Comparison of ENCODE assay signal across 15 cellular contexts in the genomic region with DNA sequence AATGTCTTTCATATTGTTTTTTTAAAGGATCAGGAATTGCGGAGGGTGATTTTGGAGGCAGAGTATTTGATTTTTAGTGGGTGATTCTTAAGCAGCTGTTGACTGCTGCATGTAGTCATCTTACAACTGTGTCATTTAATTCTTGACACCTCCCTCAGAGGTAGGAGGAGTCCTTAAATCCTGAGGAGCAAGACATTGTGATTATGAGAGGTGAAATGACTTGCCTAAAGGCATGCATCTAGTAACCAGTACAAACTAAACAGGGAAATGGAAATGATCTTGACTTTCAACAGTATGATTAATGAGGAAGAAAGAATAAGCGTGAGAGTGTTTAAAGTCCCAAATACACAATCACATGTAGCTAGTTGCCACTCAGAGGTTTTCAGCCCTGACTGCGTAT.
A peak's percentile ranks its signal among the peaks of the same experiment; 100 is the strongest.
DNase-seq lines count a peak whose midpoint lies in the region; ATAC-seq and TF ChIP-seq lines count a peak whose summit lies in the region.
"Had no signal": no experiment of that assay in that cellular context is flagged by ENCODE, and none has a peak within 500 bp of the region (broad histone marks: within the 10 kb centered on the region; RNA-seq: fewer than 3 reads in every experiment).

No MANE protein-coding gene starts in this region.

- TF ChIP-seq CTCF in WTC11 (IDR thresholded peaks at IDR 0.05), result no peak

- CTCF ChIA-PET in WTC11 (lab: Charles Lee), result no interaction called here

- no peaks in the 10 kb centered on the region; the same call in 1 of the 2 replicates for H3K27me3 Mint-ChIP-seq in WTC11 (ENCODE audit: low read depth)
- H3K27me3 Mint-ChIP-seq in activated naive CD8-positive, alpha-beta T cell treated with anti-CD3 and anti-CD28 coated beads for 36 hours, result no peaks in the 10 kb centered on the region

- no peak for DNase-seq in WTC11 (ENCODE audit: low spot score)
- DNase-seq in renal cortical epithelial cell (ENCODE audit: low read depth), result peak; percentile 75
- DNase-seq in activated naive CD8-positive, alpha-beta T cell treated with anti-CD3 and anti-CD28 coated beads for 36 hours, result no peak
- no peak for DNase-seq in Ammon's horn (ENCODE audit: low spot score)
- DNase-seq: BE2C; CD8-positive, alpha-beta T cell; COR-L47; DND-41; GDM1; HCEC 1CT; HFFc6 had no signal

- POLR2A ChIA-PET in WTC11 (lab: Charles Lee), result no interaction called here

- H3K4me3 Mint-ChIP-seq in WTC11, result no peak overlapping the region
- H3K4me3 Mint-ChIP-seq in activated naive CD8-positive, alpha-beta T cell treated with anti-CD3 and anti-CD28 coated beads for 36 hours, result no peak overlapping the region
- H3K4me3 Mint-ChIP-seq: CD8-positive, alpha-beta T cell; HFFc6 had no signal

- H3K27ac Mint-ChIP-seq in WTC11, result no peak overlapping the region
- no peak overlapping the region for H3K27ac Mint-ChIP-seq in activated naive CD8-positive, alpha-beta T cell treated with anti-CD3 and anti-CD28 coated beads for 36 hours
- H3K27ac Mint-ChIP-seq: CD8-positive, alpha-beta T cell; HFFc6 had no signal

- no peaks in the 10 kb centered on the region for H3K36me3 Mint-ChIP-seq in WTC11
- no peaks in the 10 kb centered on the region for H3K36me3 Mint-ChIP-seq in activated naive CD8-positive, alpha-beta T cell treated with anti-CD3 and anti-CD28 coated beads for 36 hours
- H3K36me3 Mint-ChIP-seq: CD8-positive, alpha-beta T cell had no signal

- H3K9me3 Mint-ChIP-seq in WTC11, result no peaks in the 10 kb centered on the region
- H3K9me3 Mint-ChIP-seq in activated naive CD8-positive, alpha-beta T cell treated with anti-CD3 and anti-CD28 coated beads for 36 hours, result no peaks in the 10 kb centered on the region
- H3K9me3 Mint-ChIP-seq: CD8-positive, alpha-beta T cell; HFFc6 had no signal

- H3K4me1 Mint-ChIP-seq in WTC11, result peaks cover 49% of the 10 kb centered on the region
- no peaks in the 10 kb centered on the region for H3K4me1 Mint-ChIP-seq in activated naive CD8-positive, alpha-beta T cell treated with anti-CD3 and anti-CD28 coated beads for 36 hours

- TF ChIP-seq POLR2A in GM18505 (IDR thresholded peaks at IDR 0.05; ENCODE audit: borderline replicate concordance, extremely low read depth, insufficient read depth, insufficient read length), result no peak

- peak; percentile 48 for ATAC-seq in GM19463 (IDR thresholded peaks at IDR 0.05; ENCODE audit: unreplicated experiment)
- peak; percentile 48 for ATAC-seq in WTC11
- peak; percentile 89 for ATAC-seq in esophagus mucosa
- no peak for ATAC-seq in GM18505 (IDR thresholded peaks at IDR 0.05; ENCODE audit: unreplicated experiment)
- ATAC-seq: CD8-positive, alpha-beta T cell; K562 had no signal

TF ChIP-seq in WTC11, 78 proteins besides CTCF, POLR2A, EP300 and RAD21:
- TF ChIP-seq USF1 (CRISPR knock-in tag; IDR thresholded peaks at IDR 0.05) (no peak), SOX15 (CRISPR knock-in tag; IDR thresholded peaks at IDR 0.05) (no peak), ZBTB21 (CRISPR knock-in tag; IDR thresholded peaks at IDR 0.05; ENCODE audit: borderline replicate concordance) (no peak), NR2C2 (CRISPR knock-in tag; IDR thresholded peaks at IDR 0.05) (no peak), ZNF281 (CRISPR knock-in tag; IDR thresholded peaks at IDR 0.05) (no peak), OVOL2 (CRISPR knock-in tag; IDR thresholded peaks at IDR 0.05; ENCODE audit: borderline replicate concordance) (no peak)
